Comparison of ENCODE assay signal across 26 cellular contexts in the genomic region with DNA sequence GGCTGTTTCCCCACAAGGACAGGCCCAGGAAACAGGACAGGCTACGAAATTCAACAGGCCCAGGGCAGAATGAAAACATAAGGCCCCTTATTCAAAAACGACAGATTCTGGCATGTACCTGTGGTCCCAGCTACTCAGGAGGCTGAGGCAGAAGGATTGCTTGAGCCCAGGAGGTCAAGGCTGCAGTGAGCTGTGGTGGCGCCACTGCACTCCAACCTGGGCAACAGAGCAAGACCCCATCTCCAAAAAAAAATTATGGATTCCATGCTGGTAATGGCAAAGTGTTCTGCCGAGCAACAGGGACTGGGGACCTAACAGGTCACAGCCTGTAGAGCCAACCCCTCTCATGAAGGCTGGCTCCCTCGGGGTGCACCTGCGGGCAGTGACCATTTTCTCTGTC.
"Had no signal": no experiment of that assay in that cellular context is flagged by ENCODE, and none has a peak within 500 bp of the region (broad histone marks: within the 10 kb centered on the region; RNA-seq: fewer than 3 reads in every experiment).

No MANE protein-coding gene starts in this region.

- H3K27ac Mint-ChIP-seq: mesothelial cell of epicardium; natural killer cell; nephron progenitor cell; neural progenitor cell; stimulated activated effector memory CD8-positive, alpha-beta T cell treated with anti-CD3 and anti-CD28 coated beads, Interleukin-12 subunit alpha, Interleukin-12 subunit beta, amount 100 ng/mL, for 72 hours had no signal

- H3K4me3 Mint-ChIP-seq: mesothelial cell of epicardium; natural killer cell; nephron progenitor cell; neural progenitor cell; stimulated activated effector memory CD8-positive, alpha-beta T cell treated with anti-CD3 and anti-CD28 coated beads, Interleukin-12 subunit alpha, Interleukin-12 subunit beta, amount 100 ng/mL, for 72 hours had no signal

- H3K4me1 Mint-ChIP-seq: mesothelial cell of epicardium, naive B cell, natural killer cell, nephron progenitor cell, neural progenitor cell had no signal

- H3K9me3 Mint-ChIP-seq: natural killer cell; stimulated activated effector memory CD8-positive, alpha-beta T cell treated with anti-CD3 and anti-CD28 coated beads, Interleukin-12 subunit alpha, Interleukin-12 subunit beta, amount 100 ng/mL, for 72 hours had no signal

- H3K4me1 ChIP-seq: left ventricle myocardium inferior, neural progenitor cell, pancreas, prostate gland, sigmoid colon, stomach, testis, thyroid gland, transverse colon, upper lobe of left lung, vagina had no signal

- H2AFZ ChIP-seq: hepatocyte, neural progenitor cell had no signal

- H3K4me2 ChIP-seq: hepatocyte, neural progenitor cell had no signal

- H3K27me3 ChIP-seq: hepatocyte, neural progenitor cell, pancreas, sigmoid colon, spleen, stomach, testis, thyroid gland, transverse colon, upper lobe of left lung, vagina had no signal

- H3K79me2 ChIP-seq: hepatocyte had no signal

- H3K9me3 ChIP-seq: pancreas, prostate gland, stomach, testis, thyroid gland, transverse colon, vagina had no signal

- H3K4me3 ChIP-seq: hepatocyte, left ventricle myocardium inferior, lung, neural progenitor cell, pancreas, prostate gland, sigmoid colon, spleen, stomach, testis, thyroid gland, transverse colon, upper lobe of left lung, vagina had no signal

- FAIRE-seq: pancreas, small intestine had no signal

- DNase-seq: islet precursor cell; left ventricle myocardium inferior; mesendoderm; naive B cell; natural killer cell; nephron progenitor cell; pancreas; retina; sigmoid colon; small intestine; spleen; stimulated activated CD4-positive, alpha-beta T cell treated with anti-CD3 and anti-CD28 coated beads, Interleukin-4, amount 100 ng/mL, for 24 hours; stimulated activated naive CD4-positive, alpha-beta T cell; stomach; testis; thyroid gland; transverse colon; upper lobe of left lung had no signal

- ATAC-seq: natural killer cell; pancreas; right cardiac atrium; stimulated activated effector memory CD8-positive, alpha-beta T cell treated with anti-CD3 and anti-CD28 coated beads, Interleukin-12 subunit alpha, Interleukin-12 subunit beta, amount 100 ng/mL, for 72 hours had no signal

- H3K36me3 Mint-ChIP-seq: stimulated activated effector memory CD8-positive, alpha-beta T cell treated with anti-CD3 and anti-CD28 coated beads, Interleukin-12 subunit alpha, Interleukin-12 subunit beta, amount 100 ng/mL, for 72 hours had no signal

- H3K27me3 Mint-ChIP-seq: naive B cell had no signal

- H3K9ac ChIP-seq: neural progenitor cell had no signal

- H3K27ac ChIP-seq: hepatocyte, left ventricle myocardium inferior, neural progenitor cell, pancreas, prostate gland, sigmoid colon, spleen, stomach, testis, thyroid gland, transverse colon, upper lobe of left lung, vagina had no signal
